ENCODE assay signal across 1 cellular context in the genomic region with DNA sequence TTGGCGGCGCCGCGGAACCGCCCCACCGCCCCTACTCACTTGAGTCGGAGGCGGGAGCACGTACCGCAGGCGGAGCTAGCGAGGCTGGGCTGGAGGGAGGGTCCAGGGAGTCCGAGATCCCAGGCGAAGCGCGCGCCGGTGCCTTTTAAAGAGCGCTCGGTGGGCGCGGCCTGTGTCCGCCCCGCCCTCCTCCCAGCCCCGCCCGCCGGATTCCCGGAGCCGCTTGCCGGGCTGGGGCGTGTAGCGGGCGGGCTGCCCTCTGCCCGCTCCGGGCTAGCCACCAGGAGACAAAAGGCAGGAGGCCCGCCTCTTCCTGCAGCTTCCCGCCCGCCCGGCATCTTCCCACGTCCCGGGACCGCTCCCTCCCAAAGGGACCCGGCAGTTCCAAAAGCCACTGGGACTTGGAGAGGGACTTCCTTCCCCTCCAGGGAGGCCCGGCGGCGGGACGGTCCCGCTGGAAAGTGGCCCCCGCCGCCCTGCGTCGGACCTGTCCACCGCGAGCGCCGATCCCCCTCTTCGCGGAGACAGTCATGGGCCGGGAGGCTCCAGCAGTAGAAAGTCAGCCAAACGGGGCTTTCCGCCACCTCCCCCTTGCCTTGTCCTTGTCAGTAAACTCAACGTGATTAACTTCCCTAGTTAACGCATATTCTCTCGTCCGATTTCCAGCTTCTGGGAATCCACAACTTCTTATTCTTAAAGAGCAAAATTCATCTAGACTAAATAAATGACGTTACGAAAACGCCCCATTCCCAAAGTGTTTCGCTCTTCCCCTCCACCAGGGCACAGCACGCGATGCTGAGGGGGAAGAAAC.
TF ChIP-seq lines count a peak whose summit lies in the region.

Gene CSRP2 (minus strand): TSS at position 121 of the 811 bp plus-strand sequence. CDS start 12,759 bp downstream, outside the sequence.

TF ChIP-seq in HepG2, 621 proteins besides CTCF, POLR2A, EP300 and RAD21 (continued from another document and continues in another):
- TF ChIP-seq LCORL (IDR thresholded peaks at IDR 0.05), result no peak
- TF ChIP-seq LCORL (CRISPR knock-in tag; IDR thresholded peaks at IDR 0.05), result no peak
- TF ChIP-seq, protein P1, sequence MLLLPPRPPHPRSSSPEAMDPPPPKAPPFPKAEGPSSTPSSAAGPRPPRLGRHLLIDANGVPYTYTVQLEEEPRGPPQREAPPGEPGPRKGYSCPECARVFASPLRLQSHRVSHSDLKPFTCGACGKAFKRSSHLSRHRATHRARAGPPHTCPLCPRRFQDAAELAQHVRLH (CRISPR knock-in tag; IDR thresholded peaks at IDR 0.05; ENCODE audit: borderline replicate concordance, low read depth), result no peak
- no peak for TF ChIP-seq ZNF296 (CRISPR knock-in tag; conservative IDR thresholded peaks at IDR 0.05)
- TF ChIP-seq ATM (IDR thresholded peaks at IDR 0.05; ENCODE audit: borderline replicate concordance), result no peak
- no peak for TF ChIP-seq SMAD1 (CRISPR knock-in tag; IDR thresholded peaks at IDR 0.05; ENCODE audit: borderline replicate concordance, low read depth)
- no peak for TF ChIP-seq GMEB1 (CRISPR knock-in tag; IDR thresholded peaks at IDR 0.05; ENCODE audit: borderline replicate concordance)
- TF ChIP-seq TBX2 (CRISPR knock-in tag; IDR thresholded peaks at IDR 0.05; ENCODE audit: borderline replicate concordance), result peak; percentile 30; the same call in 1 of the 2 replicates
- TF ChIP-seq ZNF780A (CRISPR knock-in tag; IDR thresholded peaks at IDR 0.05), result no peak
- TF ChIP-seq ELF3 (CRISPR knock-in tag; IDR thresholded peaks at IDR 0.05), result peak; percentile 25; the same call in 1 of the 2 replicates
- no peak for TF ChIP-seq KAT7 (CRISPR knock-in tag; IDR thresholded peaks at IDR 0.05; ENCODE audit: borderline replicate concordance)
- no peak; the same call in 1 of the 2 replicates for TF ChIP-seq YEATS4 (CRISPR knock-in tag; IDR thresholded peaks at IDR 0.05; ENCODE audit: borderline replicate concordance)
- TF ChIP-seq KMT2B (CRISPR knock-in tag; IDR thresholded peaks at IDR 0.05), result no peak
- no peak for TF ChIP-seq ZNF839 (CRISPR knock-in tag; IDR thresholded peaks at IDR 0.05; ENCODE audit: borderline replicate concordance)
- no peak for TF ChIP-seq ZNF816 (CRISPR knock-in tag; IDR thresholded peaks at IDR 0.05; ENCODE audit: borderline replicate concordance)
- no peak for TF ChIP-seq ZMYM3 (CRISPR knock-in tag; IDR thresholded peaks at IDR 0.05)
- peak; percentile 34; the same call in 1 of the 3 replicates for TF ChIP-seq MXI1 (IDR thresholded peaks at IDR 0.05; ENCODE audit: borderline replicate concordance, low read depth, low read length)
- TF ChIP-seq, protein P2, sequence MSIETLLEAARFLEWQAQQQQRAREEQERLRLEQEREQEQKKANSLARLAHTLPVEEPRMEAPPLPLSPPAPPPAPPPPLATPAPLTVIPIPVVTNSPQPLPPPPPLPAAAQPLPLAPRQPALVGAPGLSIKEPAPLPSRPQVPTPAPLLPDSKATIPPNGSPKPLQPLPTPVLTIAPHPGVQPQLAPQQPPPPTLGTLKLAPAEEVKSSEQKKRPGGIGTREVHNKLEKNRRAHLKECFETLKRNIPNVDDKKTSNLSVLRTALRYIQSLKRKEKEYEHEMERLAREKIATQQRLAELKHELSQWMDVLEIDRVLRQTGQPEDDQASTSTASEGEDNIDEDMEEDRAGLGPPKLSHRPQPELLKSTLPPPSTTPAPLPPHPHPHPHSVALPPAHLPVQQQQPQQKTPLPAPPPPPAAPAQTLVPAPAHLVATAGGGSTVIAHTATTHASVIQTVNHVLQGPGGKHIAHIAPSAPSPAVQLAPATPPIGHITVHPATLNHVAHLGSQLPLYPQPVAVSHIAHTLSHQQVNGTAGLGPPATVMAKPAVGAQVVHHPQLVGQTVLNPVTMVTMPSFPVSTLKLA (IDR thresholded peaks at IDR 0.05), result no peak
- TF ChIP-seq, protein P3, sequence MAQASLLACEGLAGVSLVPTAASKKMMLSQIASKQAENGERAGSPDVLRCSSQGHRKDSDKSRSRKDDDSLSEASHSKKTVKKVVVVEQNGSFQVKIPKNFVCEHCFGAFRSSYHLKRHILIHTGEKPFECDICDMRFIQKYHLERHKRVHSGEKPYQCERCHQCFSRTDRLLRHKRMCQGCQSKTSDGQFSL (CRISPR knock-in tag; IDR thresholded peaks at IDR 0.05), result no peak
- no peak for TF ChIP-seq RFX1 (IDR thresholded peaks at IDR 0.05)
- TF ChIP-seq MYC (CRISPR knock-in tag; IDR thresholded peaks at IDR 0.05; ENCODE audit: borderline replicate concordance), result no peak
- TF ChIP-seq DNMT3B (CRISPR knock-in tag; conservative IDR thresholded peaks at IDR 0.05), result no peak
- no peak for TF ChIP-seq ZNF274 (CRISPR knock-in tag; IDR thresholded peaks at IDR 0.05)
- no peak for TF ChIP-seq ZHX2 (IDR thresholded peaks at IDR 0.05; ENCODE audit: low read depth)
- no peak for TF ChIP-seq ZHX2 (CRISPR knock-in tag; IDR thresholded peaks at IDR 0.05; ENCODE audit: borderline replicate concordance)
- TF ChIP-seq ZNF598 (CRISPR knock-in tag; IDR thresholded peaks at IDR 0.05; ENCODE audit: borderline replicate concordance), result no peak
- TF ChIP-seq ZNF468 (CRISPR knock-in tag; IDR thresholded peaks at IDR 0.05), result no peak
- TF ChIP-seq CREB1 (IDR thresholded peaks at IDR 0.05), result no peak
- TF ChIP-seq CREB1 (CRISPR knock-in tag; IDR thresholded peaks at IDR 0.05), result no peak
- TF ChIP-seq, protein P4, sequence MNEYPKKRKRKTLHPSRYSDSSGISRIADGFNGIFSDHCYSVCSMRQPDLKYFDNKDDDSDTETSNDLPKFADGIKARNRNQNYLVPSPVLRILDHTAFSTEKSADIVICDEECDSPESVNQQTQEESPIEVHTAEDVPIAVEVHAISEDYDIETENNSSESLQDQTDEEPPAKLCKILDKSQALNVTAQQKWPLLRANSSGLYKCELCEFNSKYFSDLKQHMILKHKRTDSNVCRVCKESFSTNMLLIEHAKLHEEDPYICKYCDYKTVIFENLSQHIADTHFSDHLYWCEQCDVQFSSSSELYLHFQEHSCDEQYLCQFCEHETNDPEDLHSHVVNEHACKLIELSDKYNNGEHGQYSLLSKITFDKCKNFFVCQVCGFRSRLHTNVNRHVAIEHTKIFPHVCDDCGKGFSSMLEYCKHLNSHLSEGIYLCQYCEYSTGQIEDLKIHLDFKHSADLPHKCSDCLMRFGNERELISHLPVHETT (CRISPR knock-in tag; conservative IDR thresholded peaks at IDR 0.05), result no peak
- TF ChIP-seq, protein P5, sequence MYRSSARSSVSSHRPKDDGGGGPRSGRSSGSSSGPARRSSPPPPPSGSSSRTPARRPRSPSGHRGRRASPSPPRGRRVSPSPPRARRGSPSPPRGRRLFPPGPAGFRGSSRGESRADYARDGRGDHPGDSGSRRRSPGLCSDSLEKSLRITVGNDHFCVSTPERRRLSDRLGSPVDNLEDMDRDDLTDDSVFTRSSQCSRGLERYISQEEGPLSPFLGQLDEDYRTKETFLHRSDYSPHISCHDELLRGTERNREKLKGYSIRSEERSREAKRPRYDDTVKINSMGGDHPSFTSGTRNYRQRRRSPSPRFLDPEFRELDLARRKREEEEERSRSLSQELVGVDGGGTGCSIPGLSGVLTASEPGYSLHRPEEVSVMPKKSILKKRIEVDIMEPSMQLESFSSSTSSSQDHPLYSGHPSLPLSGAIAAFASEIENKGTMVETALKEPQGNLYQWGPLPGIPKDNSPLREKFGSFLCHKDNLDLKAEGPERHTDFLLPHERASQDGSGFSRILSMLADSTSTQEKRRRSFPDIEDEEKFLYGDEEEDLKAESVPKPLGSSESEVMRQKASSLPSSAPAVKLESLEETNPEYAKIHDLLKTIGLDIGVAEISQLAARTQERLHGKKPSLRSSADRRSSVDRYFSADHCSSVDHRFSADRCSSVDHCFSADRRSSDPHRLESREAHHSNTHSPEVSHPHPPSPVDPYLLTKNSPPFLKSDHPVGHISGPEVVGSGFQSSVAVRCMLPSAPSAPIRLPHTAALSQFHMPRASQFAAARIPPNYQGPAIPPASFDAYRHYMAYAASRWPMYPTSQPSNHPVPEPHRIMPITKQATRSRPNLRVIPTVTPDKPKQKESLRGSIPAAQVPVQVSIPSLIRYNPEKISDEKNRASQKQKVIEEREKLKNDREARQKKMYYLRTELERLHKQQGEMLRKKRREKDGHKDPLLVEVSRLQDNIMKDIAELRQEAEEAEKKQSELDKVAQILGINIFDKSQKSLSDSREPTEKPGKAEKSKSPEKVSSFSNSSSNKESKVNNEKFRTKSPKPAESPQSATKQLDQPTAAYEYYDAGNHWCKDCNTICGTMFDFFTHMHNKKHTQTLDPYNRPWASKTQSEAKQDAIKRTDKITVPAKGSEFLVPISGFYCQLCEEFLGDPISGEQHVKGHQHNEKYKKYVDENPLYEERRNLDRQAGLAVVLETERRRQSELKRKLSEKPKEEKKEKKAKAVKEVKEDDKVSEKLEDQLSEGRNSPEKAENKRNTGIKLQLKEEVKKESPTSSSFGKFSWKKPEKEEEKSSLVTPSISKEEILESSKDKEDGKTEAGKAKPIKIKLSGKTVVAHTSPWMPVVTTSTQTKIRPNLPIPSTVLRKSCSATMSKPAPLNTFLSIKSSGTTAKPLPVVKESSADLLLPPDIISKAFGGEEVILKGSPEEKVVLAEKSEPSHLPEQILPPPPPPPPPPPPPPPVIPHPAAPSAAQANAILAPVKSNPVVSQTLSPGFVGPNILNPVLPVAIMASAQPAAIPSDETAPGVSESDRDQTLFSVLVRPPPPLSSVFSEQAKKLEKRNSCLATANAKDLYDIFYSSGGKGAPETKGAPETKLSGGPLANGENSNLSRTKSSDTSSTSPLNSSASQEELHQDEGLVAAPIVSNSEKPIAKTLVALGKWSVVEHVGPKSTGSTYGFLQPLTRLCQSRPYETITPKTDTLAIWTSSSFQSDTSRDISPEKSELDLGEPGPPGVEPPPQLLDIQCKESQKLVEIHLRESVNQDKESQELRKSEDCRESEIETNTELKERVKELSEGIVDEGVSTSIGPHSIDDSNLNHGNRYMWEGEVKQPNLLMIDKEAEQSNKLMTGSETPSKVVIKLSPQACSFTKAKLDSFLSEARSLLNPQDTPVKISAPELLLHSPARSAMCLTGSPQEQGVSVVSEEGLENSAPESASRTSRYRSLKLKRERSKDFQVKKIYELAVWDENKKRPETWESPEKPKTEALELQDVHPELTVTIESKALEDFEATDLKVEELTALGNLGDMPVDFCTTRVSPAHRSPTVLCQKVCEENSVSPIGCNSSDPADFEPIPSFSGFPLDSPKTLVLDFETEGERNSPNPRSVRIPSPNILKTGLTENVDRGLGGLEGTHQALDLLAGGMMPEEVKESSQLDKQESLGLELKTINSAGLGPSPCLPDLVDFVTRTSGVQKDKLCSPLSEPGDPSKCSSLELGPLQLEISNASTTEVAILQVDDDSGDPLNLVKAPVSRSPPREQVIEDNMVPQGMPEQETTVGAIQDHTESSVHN (CRISPR knock-in tag; IDR thresholded peaks at IDR 0.05), result no peak
- TF ChIP-seq ZNF501 (CRISPR knock-in tag; IDR thresholded peaks at IDR 0.05), result peak; percentile 62
- TF ChIP-seq ATF4 (CRISPR knock-in tag; IDR thresholded peaks at IDR 0.05), result no peak
- no peak for TF ChIP-seq MTA3 (CRISPR knock-in tag; IDR thresholded peaks at IDR 0.05)
- no peak for TF ChIP-seq ZNF776 (CRISPR knock-in tag; IDR thresholded peaks at IDR 0.05)
